In the genomic region with DNA sequence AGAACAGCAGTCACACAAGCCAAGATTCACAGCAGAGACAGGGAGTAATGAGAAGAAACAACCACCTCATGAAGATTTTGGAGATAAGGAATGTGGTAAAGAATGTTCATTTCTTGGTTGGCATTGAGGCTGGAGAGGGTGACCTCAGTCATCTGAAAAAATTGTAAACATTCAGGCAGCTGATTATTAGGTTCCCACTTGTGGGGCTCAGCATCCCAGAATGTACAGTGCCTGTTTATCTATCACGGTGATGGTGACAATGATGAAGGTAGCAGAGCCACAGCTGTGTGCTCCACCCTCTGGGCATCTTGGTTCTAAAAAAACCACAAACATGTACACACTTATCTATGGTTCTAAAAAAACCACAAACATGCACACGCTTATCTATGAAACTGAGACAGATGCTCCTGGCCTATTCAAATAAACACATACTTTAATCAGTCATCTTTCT, we compare ENCODE assay signal across 12 cellular contexts.
DNase-seq lines count a peak whose midpoint lies in the region; ATAC-seq and TF ChIP-seq lines count a peak whose summit lies in the region.
"Had no signal": no experiment of that assay in that cellular context is flagged by ENCODE, and none has a peak within 500 bp of the region (broad histone marks: within the 10 kb centered on the region; RNA-seq: fewer than 3 reads in every experiment).

No MANE protein-coding gene starts in this region.

- H3K4me1 ChIP-seq in Loucy (ENCODE audit: insufficient read depth, low read length, poor library complexity, severe bottlenecking), result peaks cover 12% of the 10 kb centered on the region
- H3K4me1 ChIP-seq in naive thymus-derived CD4-positive, alpha-beta T cell (ENCODE audit: control insufficient read depth in 2 of 2, insufficient read depth in 2 of 2, low read length in 2 of 2), result no peaks in the 10 kb centered on the region
- peaks cover 0 to 16% (median 5%) of the 10 kb centered on the region in 4 donors for H3K4me1 ChIP-seq in tibial artery

- H3K27ac ChIP-seq in naive thymus-derived CD4-positive, alpha-beta T cell (ENCODE audit: low read depth, low read length), result no peak overlapping the region
- H3K27ac ChIP-seq in tibial artery, result no peak overlapping the region

- no peak overlapping the region for H3K4me3 Mint-ChIP-seq in naive thymus-derived CD4-positive, alpha-beta T cell

- H3K9me3 Mint-ChIP-seq in naive thymus-derived CD4-positive, alpha-beta T cell, result peaks cover 0 to 1% (median 0%) of the 10 kb centered on the region in 11 donors

- no peak overlapping the region for H3K27ac Mint-ChIP-seq in naive thymus-derived CD4-positive, alpha-beta T cell

- H3K4me3 ChIP-seq in Loucy (ENCODE audit: low read length, poor library complexity, severe bottlenecking), result no peak overlapping the region
- H3K4me3 ChIP-seq in naive thymus-derived CD4-positive, alpha-beta T cell (ENCODE audit: low read length), result no peak overlapping the region
- H3K4me3 ChIP-seq in tibial artery, result no peak overlapping the region

- H3K9me3 ChIP-seq in Loucy (ENCODE audit: insufficient read depth, low read depth, low read length), result no peaks in the 10 kb centered on the region
- no peaks in the 10 kb centered on the region for H3K9me3 ChIP-seq in naive thymus-derived CD4-positive, alpha-beta T cell (ENCODE audit: control insufficient read depth in 2 of 3, low read length in 3 of 3)
- no peaks in the 10 kb centered on the region for H3K9me3 ChIP-seq in tibial artery

- no peak overlapping the region for H3K9ac ChIP-seq in Loucy (ENCODE audit: low read depth, low read length, poor library complexity, severe bottlenecking)

- intact Hi-C loops in naive thymus-derived CD4-positive, alpha-beta T cell (cut with micrococcal nuclease), result no loop called here
- intact Hi-C loops in tibial artery (cut with DNase I; ENCODE audit: low total_unique reads), result no loop called here

- H3K9me2 ChIP-seq in Loucy (replicated peaks; ENCODE audit: low read depth, low read length), result no peaks in the 10 kb centered on the region

- DNase-seq in NCI-H345 (lab: John Stamatoyannopoulos, UW) (peak; percentile 0), NCI-H345 treated with DMSO at 0.1 percent for 48 hours (lab: John Stamatoyannopoulos, UW; ENCODE audit: unreplicated experiment) (no peak), amniotic stem cell (lab: John Stamatoyannopoulos, UW) (peak; percentile 11), tibial artery (no peak), UCSD-AML1 (lab: John Stamatoyannopoulos, UW; ENCODE audit: unreplicated experiment) (no peak)
- no peak for DNase-seq in naive thymus-derived CD4-positive, alpha-beta T cell
- DNase-seq in stimulated activated CD4-positive, alpha-beta T cell treated with anti-CD3 and anti-CD28 coated beads, Interleukin-2, amount 100 ng/mL, for 24 hours, result no peak
- DNase-seq: caudate nucleus, NCI-H1694, SHP77 treated with DMSO at 0.1 percent for 48 hours had no signal

- H2AFZ ChIP-seq in Loucy (ENCODE audit: low read length), result no peak overlapping the region

- H3K27me3 Mint-ChIP-seq in naive thymus-derived CD4-positive, alpha-beta T cell, result peaks cover 3 to 14% (median 5%) of the 10 kb centered on the region in 5 donors

- no peaks in the 10 kb centered on the region for H3K36me3 ChIP-seq in Loucy (ENCODE audit: insufficient read depth, low read length)
- no peaks in the 10 kb centered on the region for H3K36me3 ChIP-seq in naive thymus-derived CD4-positive, alpha-beta T cell (ENCODE audit: control insufficient read depth in 2 of 3, insufficient read depth in 3 of 3, low read length in 3 of 3)
- no peaks in the 10 kb centered on the region for H3K36me3 ChIP-seq in tibial artery

- peak; percentile 26 for ATAC-seq in naive thymus-derived CD4-positive, alpha-beta T cell
- ATAC-seq: sciatic nerve had no signal

- CTCF ChIA-PET in naive thymus-derived CD4-positive, alpha-beta T cell (lab: Charles Lee), result no interaction called here

- H3K79me2 ChIP-seq in Loucy (ENCODE audit: insufficient read depth, low read length), result no peaks in the 10 kb centered on the region

- H3K27me3 ChIP-seq in Loucy (ENCODE audit: insufficient read depth, low read length, poor library complexity, severe bottlenecking) (peaks cover 6% of the 10 kb centered on the region), tibial artery (no peaks in the 10 kb centered on the region)
- H3K27me3 ChIP-seq in naive thymus-derived CD4-positive, alpha-beta T cell (ENCODE audit: control insufficient read depth in 2 of 2, insufficient read depth in 2 of 2, low read length in 2 of 2), result no peaks in the 10 kb centered on the region

- H4K20me1 ChIP-seq in Loucy (ENCODE audit: insufficient read depth, low read length, poor library complexity, severe bottlenecking), result no peaks in the 10 kb centered on the region

- no peak for TF ChIP-seq CTCF in Loucy (conservative IDR thresholded peaks at IDR 0.05; ENCODE audit: low read length)
- no peak for TF ChIP-seq CTCF in tibial artery (IDR thresholded peaks at IDR 0.05)

- H3K4me1 Mint-ChIP-seq in naive thymus-derived CD4-positive, alpha-beta T cell, result peaks cover 0 to 11% (median 0%) of the 10 kb centered on the region in 7 donors

- H3K4me2 ChIP-seq in Loucy (ENCODE audit: low read depth, low read length, poor library complexity, severe bottlenecking), result peak overlapping the region; percentile 1

- H3K36me3 Mint-ChIP-seq in naive thymus-derived CD4-positive, alpha-beta T cell, result no peaks in the 10 kb centered on the region

- no peaks in the 10 kb centered on the region for H3F3A ChIP-seq in Loucy (ENCODE audit: low read depth)

- POLR2A ChIA-PET in naive thymus-derived CD4-positive, alpha-beta T cell (lab: Charles Lee), result no interaction called here

Comparison
In these comparisons a context has a peak if more than half of its experiments do, and no peak if none do; other contexts are left out.
1. DNase-seq: peak in NCI-H345 (single experiment) and amniotic stem cell (single experiment); none in NCI-H345 treated with DMSO at 0.1 percent for 48 hours (single experiment), naive thymus-derived CD4-positive, alpha-beta T cell (0 of 9), stimulated activated CD4-positive, alpha-beta T cell treated with anti-CD3 and anti-CD28 coated beads, Interleukin-2, amount 100 ng/mL, for 24 hours (0 of 2), tibial artery (0 of 2) and UCSD-AML1 (single experiment).